ENCODE assay signal across 2 cellular contexts in the genomic region with DNA sequence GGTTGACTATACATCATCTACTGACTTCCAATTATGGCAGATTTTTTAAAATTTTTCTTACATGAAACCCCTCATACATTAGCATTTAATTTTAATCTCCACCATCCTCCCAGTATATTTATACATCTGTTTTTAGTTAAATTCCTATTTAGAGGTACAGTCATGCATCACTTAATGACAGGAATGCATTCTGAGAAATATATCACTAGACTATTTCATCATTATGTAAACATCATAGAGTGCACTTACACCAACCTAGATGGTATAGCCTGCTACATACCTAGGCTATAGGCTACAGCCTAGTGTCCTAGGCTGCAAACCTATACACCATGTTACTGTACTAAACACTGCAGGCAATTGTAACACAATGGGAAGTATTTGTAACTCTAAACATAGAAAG.
TF ChIP-seq lines count a peak whose summit lies in the region.

No MANE protein-coding gene starts in this region.

TF ChIP-seq in HEK293, 187 proteins besides CTCF, POLR2A, EP300 and RAD21 (continued from another document):
- TF ChIP-seq, protein P1, sequence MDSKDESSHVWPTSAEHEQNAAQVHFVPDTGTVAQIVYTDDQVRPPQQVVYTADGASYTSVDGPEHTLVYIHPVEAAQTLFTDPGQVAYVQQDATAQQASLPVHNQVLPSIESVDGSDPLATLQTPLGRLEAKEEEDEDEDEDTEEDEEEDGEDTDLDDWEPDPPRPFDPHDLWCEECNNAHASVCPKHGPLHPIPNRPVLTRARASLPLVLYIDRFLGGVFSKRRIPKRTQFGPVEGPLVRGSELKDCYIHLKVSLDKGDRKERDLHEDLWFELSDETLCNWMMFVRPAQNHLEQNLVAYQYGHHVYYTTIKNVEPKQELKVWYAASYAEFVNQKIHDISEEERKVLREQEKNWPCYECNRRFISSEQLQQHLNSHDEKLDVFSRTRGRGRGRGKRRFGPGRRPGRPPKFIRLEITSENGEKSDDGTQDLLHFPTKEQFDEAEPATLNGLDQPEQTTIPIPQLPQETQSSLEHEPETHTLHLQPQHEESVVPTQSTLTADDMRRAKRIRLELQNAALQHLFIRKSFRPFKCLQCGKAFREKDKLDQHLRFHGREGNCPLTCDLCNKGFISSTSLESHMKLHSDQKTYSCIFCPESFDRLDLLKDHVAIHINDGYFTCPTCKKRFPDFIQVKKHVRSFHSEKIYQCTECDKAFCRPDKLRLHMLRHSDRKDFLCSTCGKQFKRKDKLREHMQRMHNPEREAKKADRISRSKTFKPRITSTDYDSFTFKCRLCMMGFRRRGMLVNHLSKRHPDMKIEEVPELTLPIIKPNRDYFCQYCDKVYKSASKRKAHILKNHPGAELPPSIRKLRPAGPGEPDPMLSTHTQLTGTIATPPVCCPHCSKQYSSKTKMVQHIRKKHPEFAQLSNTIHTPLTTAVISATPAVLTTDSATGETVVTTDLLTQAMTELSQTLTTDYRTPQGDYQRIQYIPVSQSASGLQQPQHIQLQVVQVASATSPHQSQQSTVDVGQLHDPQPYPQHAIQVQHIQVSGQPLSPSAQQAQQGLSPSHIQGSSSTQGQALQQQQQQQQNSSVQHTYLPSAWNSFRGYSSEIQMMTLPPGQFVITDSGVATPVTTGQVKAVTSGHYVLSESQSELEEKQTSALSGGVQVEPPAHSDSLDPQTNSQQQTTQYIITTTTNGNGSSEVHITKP (tag by site-specific recombination; IDR thresholded peaks at IDR 0.05) = 0 out of 2 replicates have a peak, but pooled peaks have one; percentile 48
- TF ChIP-seq ZNF350 (tag by site-specific recombination; IDR thresholded peaks at IDR 0.05) (no peak), SCRT1 (tag by site-specific recombination; IDR thresholded peaks at IDR 0.05; ENCODE audit: borderline replicate concordance) (no peak), ZBTB1 (tag by site-specific recombination; IDR thresholded peaks at IDR 0.05) (no peak), OVOL3 (tag by site-specific recombination; IDR thresholded peaks at IDR 0.05) (no peak), KLF10 (tag by site-specific recombination; IDR thresholded peaks at IDR 0.05) (no peak), MYNN (tag by site-specific recombination; IDR thresholded peaks at IDR 0.05; ENCODE audit: borderline replicate concordance) (no peak)
- TF ChIP-seq, protein P2, sequence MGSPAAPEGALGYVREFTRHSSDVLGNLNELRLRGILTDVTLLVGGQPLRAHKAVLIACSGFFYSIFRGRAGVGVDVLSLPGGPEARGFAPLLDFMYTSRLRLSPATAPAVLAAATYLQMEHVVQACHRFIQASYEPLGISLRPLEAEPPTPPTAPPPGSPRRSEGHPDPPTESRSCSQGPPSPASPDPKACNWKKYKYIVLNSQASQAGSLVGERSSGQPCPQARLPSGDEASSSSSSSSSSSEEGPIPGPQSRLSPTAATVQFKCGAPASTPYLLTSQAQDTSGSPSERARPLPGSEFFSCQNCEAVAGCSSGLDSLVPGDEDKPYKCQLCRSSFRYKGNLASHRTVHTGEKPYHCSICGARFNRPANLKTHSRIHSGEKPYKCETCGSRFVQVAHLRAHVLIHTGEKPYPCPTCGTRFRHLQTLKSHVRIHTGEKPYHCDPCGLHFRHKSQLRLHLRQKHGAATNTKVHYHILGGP (tag by site-specific recombination; IDR thresholded peaks at IDR 0.05) = peak; percentile 50; the same call in 1 of the 2 replicates
- TF ChIP-seq, protein P3, sequence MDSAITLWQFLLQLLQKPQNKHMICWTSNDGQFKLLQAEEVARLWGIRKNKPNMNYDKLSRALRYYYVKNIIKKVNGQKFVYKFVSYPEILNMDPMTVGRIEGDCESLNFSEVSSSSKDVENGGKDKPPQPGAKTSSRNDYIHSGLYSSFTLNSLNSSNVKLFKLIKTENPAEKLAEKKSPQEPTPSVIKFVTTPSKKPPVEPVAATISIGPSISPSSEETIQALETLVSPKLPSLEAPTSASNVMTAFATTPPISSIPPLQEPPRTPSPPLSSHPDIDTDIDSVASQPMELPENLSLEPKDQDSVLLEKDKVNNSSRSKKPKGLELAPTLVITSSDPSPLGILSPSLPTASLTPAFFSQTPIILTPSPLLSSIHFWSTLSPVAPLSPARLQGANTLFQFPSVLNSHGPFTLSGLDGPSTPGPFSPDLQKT (IDR thresholded peaks at IDR 0.05; ENCODE audit: borderline replicate concordance, low read depth, low read length) = no peak
- TF ChIP-seq, protein P4, sequence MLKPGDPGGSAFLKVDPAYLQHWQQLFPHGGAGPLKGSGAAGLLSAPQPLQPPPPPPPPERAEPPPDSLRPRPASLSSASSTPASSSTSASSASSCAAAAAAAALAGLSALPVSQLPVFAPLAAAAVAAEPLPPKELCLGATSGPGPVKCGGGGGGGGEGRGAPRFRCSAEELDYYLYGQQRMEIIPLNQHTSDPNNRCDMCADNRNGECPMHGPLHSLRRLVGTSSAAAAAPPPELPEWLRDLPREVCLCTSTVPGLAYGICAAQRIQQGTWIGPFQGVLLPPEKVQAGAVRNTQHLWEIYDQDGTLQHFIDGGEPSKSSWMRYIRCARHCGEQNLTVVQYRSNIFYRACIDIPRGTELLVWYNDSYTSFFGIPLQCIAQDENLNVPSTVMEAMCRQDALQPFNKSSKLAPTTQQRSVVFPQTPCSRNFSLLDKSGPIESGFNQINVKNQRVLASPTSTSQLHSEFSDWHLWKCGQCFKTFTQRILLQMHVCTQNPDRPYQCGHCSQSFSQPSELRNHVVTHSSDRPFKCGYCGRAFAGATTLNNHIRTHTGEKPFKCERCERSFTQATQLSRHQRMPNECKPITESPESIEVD (tag by site-specific recombination; IDR thresholded peaks at IDR 0.05) = no peak

TF ChIP-seq in SK-N-SH, 30 proteins besides CTCF, POLR2A, EP300 and RAD21 (continued from another document):
- TF ChIP-seq, protein P5, sequence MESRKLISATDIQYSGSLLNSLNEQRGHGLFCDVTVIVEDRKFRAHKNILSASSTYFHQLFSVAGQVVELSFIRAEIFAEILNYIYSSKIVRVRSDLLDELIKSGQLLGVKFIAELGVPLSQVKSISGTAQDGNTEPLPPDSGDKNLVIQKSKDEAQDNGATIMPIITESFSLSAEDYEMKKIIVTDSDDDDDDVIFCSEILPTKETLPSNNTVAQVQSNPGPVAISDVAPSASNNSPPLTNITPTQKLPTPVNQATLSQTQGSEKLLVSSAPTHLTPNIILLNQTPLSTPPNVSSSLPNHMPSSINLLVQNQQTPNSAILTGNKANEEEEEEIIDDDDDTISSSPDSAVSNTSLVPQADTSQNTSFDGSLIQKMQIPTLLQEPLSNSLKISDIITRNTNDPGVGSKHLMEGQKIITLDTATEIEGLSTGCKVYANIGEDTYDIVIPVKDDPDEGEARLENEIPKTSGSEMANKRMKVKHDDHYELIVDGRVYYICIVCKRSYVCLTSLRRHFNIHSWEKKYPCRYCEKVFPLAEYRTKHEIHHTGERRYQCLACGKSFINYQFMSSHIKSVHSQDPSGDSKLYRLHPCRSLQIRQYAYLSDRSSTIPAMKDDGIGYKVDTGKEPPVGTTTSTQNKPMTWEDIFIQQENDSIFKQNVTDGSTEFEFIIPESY (IDR thresholded peaks at IDR 0.05; ENCODE audit: borderline replicate concordance, low read depth) = peak; percentile 45; the same call in 1 of the 2 replicates
